ENCODE assay signal across 7 cellular contexts in the genomic region with DNA sequence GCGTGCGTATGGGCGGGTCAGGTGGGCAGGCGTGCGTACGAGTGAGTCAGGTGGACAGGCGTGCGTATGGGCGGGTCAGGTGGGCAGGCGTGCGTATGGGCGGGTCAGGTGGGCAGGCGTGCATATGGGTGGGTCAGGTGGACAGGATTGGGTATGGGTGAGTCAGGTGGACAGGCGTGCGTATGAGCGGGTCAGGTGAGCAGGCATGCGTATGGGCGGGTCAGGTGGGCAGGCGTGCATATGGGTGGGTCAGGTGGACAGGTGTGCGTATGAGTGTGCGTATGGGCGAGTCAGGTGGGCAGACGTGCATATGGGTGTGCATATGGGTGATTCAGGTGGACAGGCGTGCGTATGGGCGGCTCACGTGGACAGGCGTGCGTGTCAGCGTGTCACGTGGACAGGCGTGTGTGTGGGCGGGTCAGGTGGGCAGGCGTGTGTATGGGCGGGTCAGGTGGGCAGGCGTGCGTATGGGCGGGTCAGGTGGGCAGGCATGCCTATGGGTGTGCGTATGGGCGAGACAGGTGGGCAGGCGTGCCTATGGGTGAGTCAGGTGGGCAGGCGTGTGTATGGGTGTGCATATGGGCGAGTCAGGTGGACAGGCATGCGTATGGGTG. TPM values are rescaled to one million over a fixed set of nuclear protein-coding genes. Genes with fewer than 3 reads are reported as not detected.
DNase-seq lines count a peak whose midpoint lies in the region; ATAC-seq, FAIRE-seq and TF ChIP-seq lines count a peak whose summit lies in the region.
"Not testable (repeated sequence)": the region's sequence is repeated elsewhere in the genome, so short reads cannot be mapped to it uniquely, and the experiment has no call there.

No MANE protein-coding gene starts in this region.

- TF ChIP-seq POLR2A in HCT116 (IDR thresholded peaks at IDR 0.05; ENCODE audit: borderline replicate concordance, extremely low read depth, insufficient read depth, insufficient read length): peak; percentile 9

- TF ChIP-seq CTCF in HCT116 (IDR thresholded peaks at IDR 0.05 in 2 of 3, conservative IDR thresholded peaks at IDR 0.05 in 1 of 3; ENCODE audit: borderline replicate concordance in 1 of 3, insufficient read depth in 1 of 3, low read depth in 2 of 3, low read length in 2 of 3); lower lobe of right lung (IDR thresholded peaks at IDR 0.05): not testable (repeated sequence)

- peak overlapping the region; percentile 78 for H3K27ac ChIP-seq in HCT116 (ENCODE audit: low read depth, low read length)
- H3K27ac ChIP-seq in lower lobe of right lung: not testable (repeated sequence)

- peak; percentile 83 for DNase-seq in HCT116 (ENCODE audit: low read depth, low spot score)
- peak; percentile 19 for DNase-seq in LoVo (ENCODE audit: low spot score)
- DNase-seq in SW480 (ENCODE audit: low spot score): peak; percentile 67
- DNase-seq in cardiac septum (ENCODE audit: low spot score): peak; percentile 20
- DNase-seq in lower lobe of right lung: peak; percentile 20
- peak; percentile 42 for DNase-seq in posterior vena cava (ENCODE audit: low spot score)
- not testable (repeated sequence) for DNase-seq in urothelium cell line (ENCODE audit: low spot score)

- RAD21 ChIA-PET in HCT116 (lab: Charles Lee; ENCODE audit: low non-redundant PET in 1 of 2, low total read pairs in 2 of 2, uncharacterized antibody in 2 of 2, unreplicated experiment in 2 of 2): not testable (repeated sequence)

- peak; percentile 100 for FAIRE-seq in urothelium cell line (lab: Jason Lieb, UNC)

- not testable (repeated sequence) for TF ChIP-seq RAD21 in HCT116 (IDR thresholded peaks at IDR 0.05; ENCODE audit: low read depth)

- not testable (repeated sequence) for H3K9me3 ChIP-seq in HCT116 (ENCODE audit: control insufficient read depth in 1 of 2, insufficient read depth in 1 of 2, low read depth in 1 of 2, low read length in 2 of 2); lower lobe of right lung

- H3K4me1 ChIP-seq in HCT116 (ENCODE audit: control insufficient read depth in 1 of 2, insufficient read depth in 2 of 2, low read length in 2 of 2) (peaks cover 7 to 29% of the 10 kb centered on the region in 2 experiments), lower lobe of right lung (peaks cover 19% of the 10 kb centered on the region)

- peak overlapping the region; percentile 31 to 38; a peak in 3 of 4 replicates for H3K4me3 ChIP-seq in HCT116 (replicated peaks in 1 of 2; ENCODE audit: low read depth in 1 of 2, low read length in 2 of 2)
- H3K4me3 ChIP-seq in lower lobe of right lung: not testable (repeated sequence)

- ATAC-seq in HCT116: peak; percentile 48
- ATAC-seq in lower lobe of right lung: not testable (repeated sequence)

- peak overlapping the region; percentile 63 for H3K4me2 ChIP-seq in HCT116 (ENCODE audit: low read length)

- not testable (repeated sequence) for H3K27me3 ChIP-seq in HCT116 (ENCODE audit: insufficient read depth, low read length); lower lobe of right lung (ENCODE audit: low read depth)

- not testable (repeated sequence) for H3K79me2 ChIP-seq in HCT116 (ENCODE audit: insufficient read depth, low read length)

- not testable (repeated sequence) for H2AFZ ChIP-seq in HCT116 (ENCODE audit: low read depth, low read length, poor library complexity, severe bottlenecking)

- H3K9me2 ChIP-seq in HCT116 (ENCODE audit: insufficient read depth): not testable (repeated sequence)

- H3K36me3 ChIP-seq in HCT116 (ENCODE audit: control insufficient read depth in 1 of 2, insufficient read depth in 2 of 2, low read length in 2 of 2); lower lobe of right lung: not testable (repeated sequence)

- not testable (repeated sequence) for H4K20me1 ChIP-seq in HCT116 (ENCODE audit: insufficient read depth)

- intact Hi-C loops in HCT116 (cut with micrococcal nuclease); cardiac septum (cut with DNase I); lower lobe of right lung (cut with DNase I); posterior vena cava (cut with DNase I): not testable (repeated sequence)

- POLR2A ChIA-PET in HCT116 (lab: Charles Lee): not testable (repeated sequence)

- peak overlapping the region; percentile 36 for H3K9ac ChIP-seq in HCT116 (ENCODE audit: low read length)

- BruUV-seq in HCT116 (replicated peaks; lab: Mats Ljungman, UMichigan): not testable (repeated sequence)

- CTCF ChIA-PET in HCT116 (lab: Charles Lee): not testable (repeated sequence)

TF ChIP-seq in HCT116, 20 proteins besides CTCF, POLR2A, EP300 and RAD21:
- peak; percentile 4 for TF ChIP-seq TCF7L2 (IDR thresholded peaks at IDR 0.05; ENCODE audit: borderline replicate concordance, extremely low read depth, insufficient read depth, insufficient read length)

RNA-seq across cellular contexts. Expression of a gene that starts 27.9 kb away (rescaled TPM):
- total RNA-seq in HCT116 (2021; ENCODE audit: unreplicated experiment) (9.0 TPM), cardiac septum (22.3 TPM), lower lobe of right lung (40.8 TPM), posterior vena cava (10 to 100 TPM; 25.0 to 55.4 TPM)
- 7.2 and 10.5 TPM in 2 replicates for polyA plus RNA-seq in HCT116 (2012)
